Comparison of ENCODE assay signal across 18 cellular contexts in genomic region chr7:149291036-149291835, GRCh38. TPM values are rescaled to one million over a fixed set of nuclear protein-coding genes. Genes with fewer than 3 reads are reported as not detected.
DNase-seq lines count a peak whose midpoint lies in the region; ATAC-seq lines count a peak whose summit lies in the region.
"Had no signal": no experiment of that assay in that cellular context is flagged by ENCODE, and none has a peak within 500 bp of the region (broad histone marks: within the 10 kb centered on the region; RNA-seq: fewer than 3 reads in every experiment).

No MANE protein-coding gene starts in this region.

- DNase-seq in activated naive CD8-positive, alpha-beta T cell treated with anti-CD3 and anti-CD28 coated beads, Interleukin-2, amount 10 ng/mL, durations not matched to agents 7 days and 5 days = peak; percentile 62
- no peak for DNase-seq in activated naive CD8-positive, alpha-beta T cell treated with anti-CD3 and anti-CD28 coated beads for 36 hours
- DNase-seq in superior temporal gyrus (ENCODE audit: extremely low spot score) (peak; percentile 12), COLO829 (ENCODE audit: low spot score) (no peak), middle frontal gyrus (ENCODE audit: extremely low spot score, low spot score) (no peak), KBM-7 (no peak)
- DNase-seq: activated gamma-delta T cell; central memory CD4-positive, alpha-beta T cell; mesendoderm; NCI-H1417 treated with DMSO at 0.1 percent for 48 hours; NCI-H2171 treated with DMSO at 0.1 percent for 48 hours; small intestine; stimulated activated CD4-positive, alpha-beta T cell treated with anti-CD3 and anti-CD28 coated beads, Interleukin-4, amount 100 ng/mL, for 1 hour had no signal

- peaks cover 22% of the 10 kb centered on the region for H3K4me1 Mint-ChIP-seq in activated naive CD8-positive, alpha-beta T cell treated with anti-CD3 and anti-CD28 coated beads, Interleukin-2, amount 10 ng/mL, durations not matched to agents 7 days and 5 days
- H3K4me1 Mint-ChIP-seq in activated naive CD8-positive, alpha-beta T cell treated with anti-CD3 and anti-CD28 coated beads for 36 hours = peaks cover 17% of the 10 kb centered on the region

- POLR2A ChIA-PET in activated naive CD8-positive, alpha-beta T cell treated with anti-CD3 and anti-CD28 coated beads, Interleukin-2, amount 10 ng/mL, durations not matched to agents 7 days and 5 days (lab: Charles Lee) = interaction anchor here (0.5 kb wide), 1 partner anchor 169 kb away, joined by 3 read pairs; no protein-coding TSS in a partner anchor

- peak overlapping the region; percentile 49 for H3K27ac ChIP-seq in angular gyrus (ENCODE audit: low read depth, low read length)
- H3K27ac ChIP-seq: prostate gland, vagina had no signal

- peak; percentile 62 for ATAC-seq in activated naive CD8-positive, alpha-beta T cell treated with anti-CD3 and anti-CD28 coated beads, Interleukin-2, amount 10 ng/mL, durations not matched to agents 7 days and 5 days (ENCODE audit: low read depth)
- ATAC-seq in HG02885 (IDR thresholded peaks at IDR 0.05; ENCODE audit: poor library complexity, unreplicated experiment) = peak; percentile 43

- no peaks in the 10 kb centered on the region for H3K36me3 Mint-ChIP-seq in activated naive CD8-positive, alpha-beta T cell treated with anti-CD3 and anti-CD28 coated beads, Interleukin-2, amount 10 ng/mL, durations not matched to agents 7 days and 5 days
- peaks cover 1% of the 10 kb centered on the region for H3K36me3 Mint-ChIP-seq in activated naive CD8-positive, alpha-beta T cell treated with anti-CD3 and anti-CD28 coated beads for 36 hours

- no peaks in the 10 kb centered on the region for H3K27me3 Mint-ChIP-seq in activated naive CD8-positive, alpha-beta T cell treated with anti-CD3 and anti-CD28 coated beads, Interleukin-2, amount 10 ng/mL, durations not matched to agents 7 days and 5 days
- H3K27me3 Mint-ChIP-seq in activated naive CD8-positive, alpha-beta T cell treated with anti-CD3 and anti-CD28 coated beads for 36 hours = no peaks in the 10 kb centered on the region

- in situ Hi-C loops in KBM-7 (cut with MboI; ENCODE audit: low pct_unique_long_range_greater_than_20kb, low sequenced_read_pairs) = no loop called here

- H3K27ac Mint-ChIP-seq in activated naive CD8-positive, alpha-beta T cell treated with anti-CD3 and anti-CD28 coated beads, Interleukin-2, amount 10 ng/mL, durations not matched to agents 7 days and 5 days = peak overlapping the region; percentile 80
- no peak overlapping the region for H3K27ac Mint-ChIP-seq in activated naive CD8-positive, alpha-beta T cell treated with anti-CD3 and anti-CD28 coated beads for 36 hours
- H3K27ac Mint-ChIP-seq: nephron had no signal

- H3K4me3 Mint-ChIP-seq in activated naive CD8-positive, alpha-beta T cell treated with anti-CD3 and anti-CD28 coated beads, Interleukin-2, amount 10 ng/mL, durations not matched to agents 7 days and 5 days = no peak overlapping the region
- no peak overlapping the region for H3K4me3 Mint-ChIP-seq in activated naive CD8-positive, alpha-beta T cell treated with anti-CD3 and anti-CD28 coated beads for 36 hours
- H3K4me3 Mint-ChIP-seq: nephron had no signal

- H3K9me3 Mint-ChIP-seq in activated naive CD8-positive, alpha-beta T cell treated with anti-CD3 and anti-CD28 coated beads, Interleukin-2, amount 10 ng/mL, durations not matched to agents 7 days and 5 days = no peaks in the 10 kb centered on the region
- H3K9me3 Mint-ChIP-seq in activated naive CD8-positive, alpha-beta T cell treated with anti-CD3 and anti-CD28 coated beads for 36 hours = no peaks in the 10 kb centered on the region
- H3K9me3 Mint-ChIP-seq: nephron had no signal

RNA-seq across cellular contexts. Expression of gene ZNF783, which starts 29.2 kb away (rescaled TPM):
- total RNA-seq in activated naive CD8-positive, alpha-beta T cell treated with anti-CD3 and anti-CD28 coated beads, Interleukin-2, amount 10 ng/mL, durations not matched to agents 7 days and 5 days = 10 to 100 TPM; 22.0 to 23.7 TPM
- total RNA-seq in activated naive CD8-positive, alpha-beta T cell treated with anti-CD3 and anti-CD28 coated beads for 36 hours = 10 to 100 TPM; 14.4 to 16.2 TPM

RNA-seq across cellular contexts. Expression of gene ZNF212, which starts 51.8 kb away (rescaled TPM):
- 10 to 100 TPM; 14.6 to 15.5 TPM for total RNA-seq in activated naive CD8-positive, alpha-beta T cell treated with anti-CD3 and anti-CD28 coated beads, Interleukin-2, amount 10 ng/mL, durations not matched to agents 7 days and 5 days
- 10 to 100 TPM; 12.5 to 14.6 TPM for total RNA-seq in activated naive CD8-positive, alpha-beta T cell treated with anti-CD3 and anti-CD28 coated beads for 36 hours

Comparison
In these comparisons a context has a peak if more than half of its experiments do, and no peak if none do; other contexts are left out.
1. DNase-seq: peak in activated naive CD8-positive, alpha-beta T cell treated with anti-CD3 and anti-CD28 coated beads, Interleukin-2, amount 10 ng/mL, durations not matched to agents 7 days and 5 days (single experiment) and superior temporal gyrus (single experiment); none in activated naive CD8-positive, alpha-beta T cell treated with anti-CD3 and anti-CD28 coated beads for 36 hours (single experiment), COLO829 (single experiment), middle frontal gyrus (single experiment) and KBM-7 (single experiment).